30 cellular contexts compared by ENCODE assay signal in genomic region chr5:53427965-53428364, GRCh38. TPM values are rescaled to one million over a fixed set of nuclear protein-coding genes. Genes with fewer than 3 reads are reported as not detected.
"Had no signal": no experiment of that assay in that cellular context is flagged by ENCODE, and none has a peak within 500 bp of the region (broad histone marks: within the 10 kb centered on the region; RNA-seq: fewer than 3 reads in every experiment).

No MANE protein-coding gene starts in this region.

- H3K27me3 ChIP-seq: ascending aorta, cardiac muscle cell, SJCRH30 had no signal

- DNase-seq: activated CD4-positive, alpha-beta T cell treated with anti-CD3 and anti-CD28 coated beads, Interleukin-2, amount 10 ng/mL, durations not matched to agents 24 days and 14 days; activated CD4-positive, alpha-beta T cell treated with anti-CD3 and anti-CD28 coated beads, Interleukin-2, amount 50 U/mL, for 4 hours; activated CD4-positive, CD25-positive, alpha-beta regulatory T cell; activated CD8-positive, alpha-beta T cell treated with anti-CD3 and anti-CD28 coated beads for 36 hours; activated effector memory CD4-positive, alpha-beta T cell treated with anti-CD3 and anti-CD28 coated beads, Interleukin-2, amount 50 U/mL, for 16 hours; activated naive CD4-positive, alpha-beta T cell; activated naive CD8-positive, alpha-beta T cell treated with anti-CD3 and anti-CD28 coated beads, Interleukin-2, amount 10 ng/mL, durations not matched to agents 7 days and 5 days; activated T-cell treated with anti-CD3 and anti-CD28 coated beads, Interleukin-2, amount 50 U/mL, for 1 hour; activated T-cell treated with anti-CD3 and anti-CD28 coated beads, Interleukin-2, amount 50 U/mL, for 72 hours; amygdala; Karpas-422; NCI-H1105 treated with DMSO at 0.1 percent for 48 hours; NCI-H1436; NCI-H1694; NCI-H1930; NCI-H345; NCI-H524 treated with DMSO at 0.1 percent for 48 hours; NK-92 treated with Interleukin-12 subunit alpha and Interleukin-12 subunit beta, amount 100 ng/mL, for 24 hours; SHP77; SJCRH30; T1000; WERI-Rb-1 had no signal

- H3K9me3 ChIP-seq: ascending aorta, SJCRH30 had no signal

- ATAC-seq: activated CD8-positive, alpha-beta T cell treated with anti-CD3 and anti-CD28 coated beads for 36 hours; activated T-cell treated with anti-CD3 and anti-CD28 coated beads, Interleukin-2, amount 50 U/mL, for 72 hours; activated T-helper 17 cell treated with anti-CD3 and anti-CD28 coated beads, Interleukin-2, amount 50 U/mL, for 72 hours; Panc1 had no signal

- H3K36me3 ChIP-seq: ascending aorta, cardiac muscle cell, SJCRH30, WERI-Rb-1 had no signal

- H3K27ac ChIP-seq: ascending aorta, cardiac muscle cell, SJCRH30, SK-N-MC, WERI-Rb-1 had no signal

- H3K4me3 ChIP-seq: ascending aorta, cardiac muscle cell, SJCRH30, SK-N-MC had no signal

RNA-seq across cellular contexts. Expression of gene FST, which starts 52.5 kb away (rescaled TPM):
- total RNA-seq: activated CD8-positive, alpha-beta memory T cell treated with anti-CD3 and anti-CD28 coated beads for 36 hours; activated T-helper 17 cell treated with anti-CD3 and anti-CD28 coated beads, Interleukin-2, amount 50 U/mL, for 72 hours; T-helper 1 cell treated with Interleukin-12 subunit alpha and Interleukin-12 subunit beta and Interleukin-4 antibody, amounts not matched to agents 30 ng/mL and 1 ng/mL, for 36 hours; T-helper 2 cell treated with Interferon-gamma antibody and Interleukin-4, amounts not matched to agents 100 ng/mL and 5 ng/mL, for 36 hours had no signal
